8 cellular contexts compared by ENCODE assay signal in the genomic region with DNA sequence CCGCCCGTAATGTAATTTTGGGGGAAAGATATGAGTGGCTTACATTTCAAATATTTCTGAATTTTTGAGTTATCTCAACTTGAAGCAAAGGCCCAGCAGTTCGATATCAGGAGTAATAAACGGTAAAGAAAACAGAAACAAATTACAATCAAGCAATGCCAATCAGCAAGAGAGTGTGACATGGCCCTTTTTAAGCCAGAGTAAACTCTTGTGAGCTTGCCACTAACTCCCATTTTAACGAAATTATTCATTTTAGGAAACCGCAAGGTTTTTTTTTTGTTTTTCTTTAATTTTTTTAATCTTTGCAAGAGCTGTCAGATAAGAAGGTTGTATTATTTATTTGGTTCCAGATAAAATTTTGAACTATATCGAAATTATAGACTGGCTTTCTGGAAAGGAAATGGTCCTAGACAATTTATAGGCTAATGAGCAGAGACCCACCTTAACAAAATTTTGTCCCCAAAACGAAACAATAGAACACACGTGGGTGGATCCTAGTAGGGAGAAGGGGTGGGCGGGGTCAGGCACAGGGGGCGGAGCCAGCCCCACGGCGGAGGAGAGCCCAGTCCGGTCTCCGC. TPM values are rescaled to one million over a fixed set of nuclear protein-coding genes. Genes with fewer than 3 reads are reported as not detected.
DNase-seq lines count a peak whose midpoint lies in the region; ATAC-seq and TF ChIP-seq lines count a peak whose summit lies in the region.

No MANE protein-coding gene starts in this region.

- no peaks in the 10 kb centered on the region for H4K20me1 ChIP-seq in smooth muscle cell (ENCODE audit: low read depth)

- peak overlapping the region; percentile 91 for H3K4me2 ChIP-seq in smooth muscle cell

- peak overlapping the region; percentile 86 for H2AFZ ChIP-seq in smooth muscle cell (ENCODE audit: low read depth)

- peak; percentile 62 for DNase-seq in CMK (ENCODE audit: low read depth)
- peak; percentile 87 for DNase-seq in HuH-7 (ENCODE audit: low spot score)
- DNase-seq in activated T-cell treated with anti-CD3 and anti-CD28 coated beads for 4 hours = peak; percentile 93
- peak; percentile 97 for DNase-seq in germinal center (ENCODE audit: low spot score)
- no peak for DNase-seq in smooth muscle cell (lab: John Stamatoyannopoulos, UW; ENCODE audit: unreplicated experiment)
- DNase-seq in MV-4-11 (lab: John Stamatoyannopoulos, UW) = no peak

- no peaks in the 10 kb centered on the region for H3K36me3 ChIP-seq in smooth muscle cell (ENCODE audit: low read depth)

- H3K79me2 ChIP-seq in smooth muscle cell (ENCODE audit: low read depth) = peaks cover 32% of the 10 kb centered on the region

- H3K4me1 ChIP-seq in smooth muscle cell (ENCODE audit: low read depth) = peaks cover 12% of the 10 kb centered on the region

- H3K9me3 ChIP-seq in smooth muscle cell (replicated peaks; ENCODE audit: low read depth) = no peaks in the 10 kb centered on the region

- TF ChIP-seq CTCF in smooth muscle cell (IDR thresholded peaks at IDR 0.05; ENCODE audit: borderline replicate concordance, insufficient read depth, poor library complexity, severe bottlenecking) = no peak

- H3K27me3 ChIP-seq in smooth muscle cell (ENCODE audit: low read depth) = no peaks in the 10 kb centered on the region

- H3K4me3 ChIP-seq in smooth muscle cell = peak overlapping the region; percentile 74

- ATAC-seq in HG02588 (IDR thresholded peaks at IDR 0.05; ENCODE audit: unreplicated experiment) (no peak), HG02571 (IDR thresholded peaks at IDR 0.05; ENCODE audit: unreplicated experiment) (no peak)

- WGBS in smooth muscle cell (ENCODE audit: low lambda C conversion rate) = 30% methylated on average over 15 of the region's 15 CpGs

- H3K27ac ChIP-seq in smooth muscle cell (ENCODE audit: low read depth) = peak overlapping the region; percentile 63

- no peaks in the 10 kb centered on the region for H3F3A ChIP-seq in smooth muscle cell (ENCODE audit: low read depth)

- H3K9ac ChIP-seq in smooth muscle cell (ENCODE audit: low read depth) = peak overlapping the region; percentile 40

RNA-seq across cellular contexts. Expression of gene CDK7, which starts 17.4 kb away (rescaled TPM):
- 43.4 and 54.4 TPM in 2 replicates for total RNA-seq in smooth muscle cell
- polyA plus RNA-seq in smooth muscle cell = 40.1 and 47.2 TPM in 2 replicates

RNA-seq across cellular contexts. Expression of gene CENPH, which starts 27.9 kb away (rescaled TPM):
- 13.3 and 15.5 TPM in 2 replicates for total RNA-seq in smooth muscle cell
- polyA plus RNA-seq in smooth muscle cell = 10.5 and 11.5 TPM in 2 replicates

RNA-seq across cellular contexts. Expression of gene CCNB1, which starts 50.3 kb away (rescaled TPM):
- 28.5 and 35.7 TPM in 2 replicates for total RNA-seq in smooth muscle cell
- 31.7 and 36.8 TPM in 2 replicates for polyA plus RNA-seq in smooth muscle cell

Comparison
In these comparisons a context has a peak if more than half of its experiments do, and no peak if none do; other contexts are left out.
1. DNase-seq: peak in CMK (single experiment), HuH-7 (single experiment), activated T-cell treated with anti-CD3 and anti-CD28 coated beads for 4 hours (single experiment) and germinal center (single experiment); none in smooth muscle cell (single experiment) and MV-4-11 (single experiment).